15 cellular contexts compared by ENCODE assay signal in the genomic region with DNA sequence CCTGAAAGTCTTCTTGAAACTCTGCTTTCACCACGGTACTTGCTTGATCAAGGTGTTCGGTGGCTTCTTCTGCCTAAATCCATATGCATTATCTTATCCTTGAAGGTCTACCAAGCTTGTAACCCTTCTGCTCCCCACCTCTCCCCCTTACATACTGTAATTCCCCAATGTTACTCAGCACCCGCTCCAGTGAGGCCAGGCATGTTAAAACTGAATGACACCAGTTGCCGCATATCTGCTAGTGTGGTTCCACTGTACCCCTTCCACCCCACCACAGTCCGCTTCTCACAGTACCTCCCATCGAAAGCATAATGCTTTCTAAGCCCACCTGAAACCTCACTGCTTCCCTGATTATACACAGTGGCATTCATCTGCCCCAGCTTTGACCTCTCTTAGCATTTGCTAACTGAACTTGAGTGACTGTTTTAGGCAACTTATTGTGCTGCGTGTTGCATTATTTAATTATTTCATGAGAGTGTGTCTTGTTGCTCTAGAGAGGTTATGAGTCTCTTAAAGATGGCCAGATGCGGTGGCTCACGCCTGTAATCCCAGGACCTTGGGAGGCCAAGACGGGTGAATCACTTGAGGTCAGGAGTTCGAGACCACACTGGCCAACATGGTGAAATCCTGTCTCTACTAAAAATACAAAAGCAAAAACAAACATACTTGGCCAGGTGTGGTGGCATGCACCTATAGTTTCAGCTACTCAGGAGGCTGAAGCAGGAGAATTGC.
DNase-seq lines count a peak whose midpoint lies in the region; ATAC-seq, FAIRE-seq and TF ChIP-seq lines count a peak whose summit lies in the region.
"Had no signal": no experiment of that assay in that cellular context is flagged by ENCODE, and none has a peak within 500 bp of the region (broad histone marks: within the 10 kb centered on the region; RNA-seq: fewer than 3 reads in every experiment).

No MANE protein-coding gene starts in this region.

- H3K36me3 ChIP-seq in PC-9 (ENCODE audit: low read depth) = no peaks in the 10 kb centered on the region
- H3K36me3 ChIP-seq in fibroblast of lung (ENCODE audit: control insufficient read depth, insufficient read depth, low read length) = no peaks in the 10 kb centered on the region
- no peaks in the 10 kb centered on the region for H3K36me3 ChIP-seq in heart right ventricle
- H3K36me3 ChIP-seq in pancreas = no peaks in the 10 kb centered on the region

- H3K27ac ChIP-seq in PC-9 (peak overlapping the region; percentile 32), fibroblast of lung (ENCODE audit: insufficient read depth, low read length) (no peak overlapping the region), heart right ventricle (no peak overlapping the region), pancreas (no peak overlapping the region)
- H3K27ac ChIP-seq: SK-N-MC had no signal

- 95 to 97% methylated on average over 11 of the region's 11 CpGs for WGBS in heart right ventricle, 2 donors
- WGBS in pancreas, 2 donors = 88 to 93% methylated on average over 11 of the region's 11 CpGs

- peak; percentile 69 for DNase-seq in ELR (ENCODE audit: low read depth)
- DNase-seq in PC-9 = peak in 1 of 2 experiments; percentile 72
- peak; percentile 31 to 61 for DNase-seq in fibroblast of lung (ENCODE audit: low read depth in 2 of 2)
- peak; percentile 2 for DNase-seq in renal cortical epithelial cell (ENCODE audit: low read depth)
- DNase-seq in heart right ventricle = no peak
- DNase-seq in pancreas = no peak
- DNase-seq: ACHN; CD4-positive, CD25-positive, alpha-beta regulatory T cell; GDM1; Karpas-422; NCI-H524 treated with DMSO at 0.1 percent for 48 hours had no signal

- no TSS peak for BruUV-seq in PC-9 (replicated peaks; lab: Mats Ljungman, UMichigan)

- H3K9me3 ChIP-seq in PC-9 (ENCODE audit: insufficient read depth, low read depth) (no peaks in the 10 kb centered on the region), fibroblast of lung (ENCODE audit: control insufficient read depth, insufficient read depth, low read depth, low read length) (no peaks in the 10 kb centered on the region), heart right ventricle (no peaks in the 10 kb centered on the region), pancreas (no peaks in the 10 kb centered on the region)

- peaks cover 13% of the 10 kb centered on the region; the same call in 1 of the 2 replicates for H3F3A ChIP-seq in PC-9 (ENCODE audit: insufficient read depth, low read depth)

- POLR2A ChIA-PET in PC-9 (lab: Charles Lee; ENCODE audit: unreplicated experiment) = interaction anchor here (0.6 kb wide), 1 partner anchor 226 kb away, joined by 3 read pairs; no protein-coding TSS in a partner anchor

- H3K9ac ChIP-seq in fibroblast of lung (ENCODE audit: insufficient read depth, low read length) = no peak overlapping the region

- FAIRE-seq in pancreas (lab: Jason Lieb, UNC) = no peak
- FAIRE-seq: H1 had no signal

- H3K4me2 ChIP-seq in PC-9 (peak overlapping the region; percentile 42), fibroblast of lung (ENCODE audit: extremely low read depth, insufficient read depth, low read length) (no peak overlapping the region)

- H3K9me2 ChIP-seq in PC-9 (ENCODE audit: insufficient read depth) = no peaks in the 10 kb centered on the region

- H2AFZ ChIP-seq in PC-9 = no peak overlapping the region
- H2AFZ ChIP-seq in fibroblast of lung (ENCODE audit: low read length) = no peak overlapping the region

- TF ChIP-seq CTCF in PC-9 (conservative IDR thresholded peaks at IDR 0.05) (no peak), fibroblast of lung (conservative IDR thresholded peaks at IDR 0.05 in 1 of 2, IDR thresholded peaks at IDR 0.05 in 1 of 2; ENCODE audit: low read depth in 1 of 2, low read length in 2 of 2) (no peak), heart right ventricle (IDR thresholded peaks at IDR 0.05) (no peak), pancreas (IDR thresholded peaks at IDR 0.05) (no peak)

- ATAC-seq in heart right ventricle (no peak), pancreas (no peak), GM18861 (IDR thresholded peaks at IDR 0.05; ENCODE audit: unreplicated experiment) (no peak), HG02571 (IDR thresholded peaks at IDR 0.05; ENCODE audit: unreplicated experiment) (no peak)

- CTCF ChIA-PET in PC-9 (lab: Charles Lee) = no interaction called here

- intact Hi-C loops in PC-9 (cut with micrococcal nuclease; ENCODE audit: unreplicated experiment) = no loop called here
- intact Hi-C loops in heart right ventricle (cut with DNase I) = no loop called here
- intact Hi-C loops in pancreas (cut with DNase I) = no loop called here

- H3K27me3 ChIP-seq in PC-9 (ENCODE audit: insufficient read depth, low read depth) (no peaks in the 10 kb centered on the region), fibroblast of lung (ENCODE audit: control insufficient read depth, insufficient read depth, low read length) (no peaks in the 10 kb centered on the region), heart right ventricle (no peaks in the 10 kb centered on the region), pancreas (no peaks in the 10 kb centered on the region)

- no peaks in the 10 kb centered on the region for H3K79me2 ChIP-seq in PC-9 (ENCODE audit: low read depth)
- no peaks in the 10 kb centered on the region for H3K79me2 ChIP-seq in fibroblast of lung (ENCODE audit: control insufficient read depth, insufficient read depth, low read length)

- H3K4me1 ChIP-seq in PC-9 (replicated peaks; ENCODE audit: insufficient read depth) = peaks cover 31% of the 10 kb centered on the region
- peaks cover under 1% of the 10 kb centered on the region for H3K4me1 ChIP-seq in fibroblast of lung (ENCODE audit: control insufficient read depth, extremely low read depth, insufficient read depth, low read length)
- H3K4me1 ChIP-seq in heart right ventricle = no peaks in the 10 kb centered on the region
- H3K4me1 ChIP-seq in pancreas = no peaks in the 10 kb centered on the region

- H4K20me1 ChIP-seq in PC-9 (ENCODE audit: insufficient read depth) (no peaks in the 10 kb centered on the region), fibroblast of lung (ENCODE audit: control insufficient read depth, extremely low read depth, insufficient read depth, low read length) (no peaks in the 10 kb centered on the region)

- H3K4me3 ChIP-seq in PC-9 (no peak overlapping the region), fibroblast of lung (replicated peaks in 1 of 4; ENCODE audit: control extremely low read depth in 1 of 4, insufficient read depth in 1 of 4, low read depth in 3 of 4, low read length in 4 of 4) (no peak overlapping the region), heart right ventricle (no peak overlapping the region), pancreas (no peak overlapping the region)
- H3K4me3 ChIP-seq: SK-N-MC had no signal

Comparison
In these comparisons a context has a peak if more than half of its experiments do, and no peak if none do; other contexts are left out.
1. DNase-seq: peak in ELR (single experiment), fibroblast of lung (2 of 2) and renal cortical epithelial cell (single experiment); none in heart right ventricle (0 of 2) and pancreas (0 of 6).